26 cellular contexts compared by ENCODE assay signal in genomic region chr7:143494622-143495021, GRCh38. TPM values are rescaled to one million over a fixed set of nuclear protein-coding genes. Genes with fewer than 3 reads are reported as not detected.
A peak's percentile ranks its signal among the peaks of the same experiment; 100 is the strongest.
DNase-seq lines count a peak whose midpoint lies in the region; ATAC-seq, FAIRE-seq and TF ChIP-seq lines count a peak whose summit lies in the region.
"Had no signal": no experiment of that assay in that cellular context is flagged by ENCODE, and none has a peak within 500 bp of the region (broad histone marks: within the 10 kb centered on the region; RNA-seq: fewer than 3 reads in every experiment).

No MANE protein-coding gene starts in this region.

- POLR2A ChIA-PET in Panc1 (lab: Charles Lee), result no interaction called here
- POLR2A ChIA-PET in HepG2 (lab: Yijun Ruan, JAX), result no interaction called here

- intact Hi-C loops in Panc1 (cut with micrococcal nuclease; ENCODE audit: unreplicated experiment), result no loop called here
- intact Hi-C loops in dendritic cell treated with granulocyte-macrophage colony-stimulating factor and Interleukin-4, amounts not matched to agents 40 ng/mL and 50 ng/mL, for 4 days (cut with micrococcal nuclease), result no loop called here
- intact Hi-C loops in HepG2 (cut with micrococcal nuclease; ENCODE audit: unreplicated experiment), result no loop called here

- 0% methylated on average over 1 of the region's 1 CpG for WGBS in HepG2 (ENCODE audit: low lambda C conversion rate)
- WGBS in tibial nerve, 2 donors, result 52 to 62% methylated on average over 1 of the region's 1 CpG

- H3K36me3 Mint-ChIP-seq in dendritic cell treated with granulocyte-macrophage colony-stimulating factor and Interleukin-4, amounts not matched to agents 40 ng/mL and 50 ng/mL, for 4 days (ENCODE audit: low read depth), result no peaks in the 10 kb centered on the region
- H3K36me3 Mint-ChIP-seq in mesothelial cell of epicardium, result peaks cover 2% of the 10 kb centered on the region
- H3K36me3 Mint-ChIP-seq: stimulated activated naive B cell treated with anti-CD40 and anti-IgM and Interleukin-4, amounts not matched to agents 10 μg/mL and 1 μg/mL and 100 μg/mL, for 72 hours had no signal

- no peak overlapping the region for H3K4me2 ChIP-seq in HepG2 (ENCODE audit: low read depth, low read length)

- H3K27me3 Mint-ChIP-seq in dendritic cell treated with granulocyte-macrophage colony-stimulating factor and Interleukin-4, amounts not matched to agents 40 ng/mL and 50 ng/mL, for 4 days, result no peaks in the 10 kb centered on the region
- H3K27me3 Mint-ChIP-seq in mesothelial cell of epicardium (ENCODE audit: low read depth), result no peaks in the 10 kb centered on the region

- peaks cover 57% of the 10 kb centered on the region for H3K4me1 Mint-ChIP-seq in dendritic cell treated with granulocyte-macrophage colony-stimulating factor and Interleukin-4, amounts not matched to agents 40 ng/mL and 50 ng/mL, for 4 days (ENCODE audit: low read depth)
- peaks cover 9% of the 10 kb centered on the region for H3K4me1 Mint-ChIP-seq in mesothelial cell of epicardium

- no peaks in the 10 kb centered on the region for H4K20me1 ChIP-seq in HepG2 (ENCODE audit: insufficient read depth, low read length)

- no peaks in the 10 kb centered on the region for H3K9me3 ChIP-seq in Panc1 (ENCODE audit: control insufficient read depth, insufficient read depth, low read depth, low read length)
- H3K9me3 ChIP-seq in HepG2 (ENCODE audit: low read length), result no peaks in the 10 kb centered on the region
- H3K9me3 ChIP-seq in tibial nerve, result no peaks in the 10 kb centered on the region
- H3K9me3 ChIP-seq: left lung, MG63, prostate gland, testis had no signal

- H3K4me3 ChIP-seq in Panc1 (ENCODE audit: low read depth in 2 of 2, low read length in 2 of 2), result no peak overlapping the region
- H3K4me3 ChIP-seq in HepG2 (replicated peaks in 1 of 3; ENCODE audit: insufficient read depth in 1 of 3, low read depth in 2 of 3, low read length in 3 of 3), result no peak overlapping the region
- H3K4me3 ChIP-seq in tibial nerve, result no peak overlapping the region
- H3K4me3 ChIP-seq: cardiac muscle cell, left lung, MG63, prostate gland, testis had no signal

- H3K9me3 Mint-ChIP-seq in dendritic cell treated with granulocyte-macrophage colony-stimulating factor and Interleukin-4, amounts not matched to agents 40 ng/mL and 50 ng/mL, for 4 days, result peaks cover 8% of the 10 kb centered on the region
- H3K9me3 Mint-ChIP-seq in mesothelial cell of epicardium, result peaks cover 7% of the 10 kb centered on the region
- H3K9me3 Mint-ChIP-seq: CD8-positive, alpha-beta memory T cell; stimulated activated naive B cell treated with anti-CD40 and anti-IgM and Interleukin-4, amounts not matched to agents 10 μg/mL and 1 μg/mL and 100 μg/mL, for 72 hours had no signal

- H3K4me1 ChIP-seq in Panc1 (ENCODE audit: control insufficient read depth, insufficient read depth, low read length) (no peaks in the 10 kb centered on the region), HepG2 (ENCODE audit: insufficient read depth, low read length) (no peaks in the 10 kb centered on the region), tibial nerve (no peaks in the 10 kb centered on the region)
- H3K4me1 ChIP-seq: prostate gland, testis had no signal

- CTCF ChIA-PET in Panc1 (lab: Charles Lee) (no interaction called here), HepG2 (lab: Yijun Ruan, JAX; ENCODE audit: low intra/inter-chr PET ratio, low total read pairs) (no interaction called here)

- DNase-seq in EH (ENCODE audit: low read depth), result peak; percentile 42
- DNase-seq in Panc1 (ENCODE audit: low read depth, low spot score), result no peak
- no peak for DNase-seq in mesothelial cell of epicardium (ENCODE audit: low spot score in 2 of 2, unreplicated experiment in 2 of 2)
- DNase-seq in HepG2 (ENCODE audit: low spot score), result no peak
- no peak for DNase-seq in tibial nerve (ENCODE audit: low spot score in 2 of 2)
- DNase-seq: activated CD8-positive, alpha-beta memory T cell treated with anti-CD3 and anti-CD28 coated beads, Interleukin-2, amount 50 U/mL, for 48 hours; CD8-positive, alpha-beta memory T cell; DMS79 treated with DMSO at 0.1 percent for 48 hours; left lung; MG63; NCI-H1436 treated with DMSO at 0.1 percent for 48 hours; NCI-H82; OCI-M1; SIG-M5; stimulated activated CD4-positive, alpha-beta T cell treated with anti-CD3 and anti-CD28 coated beads, Interleukin-1b, Interleukin-23, amount 100 ng/mL, for 48 hours; stimulated activated naive B cell treated with anti-CD40 and anti-IgM and Interleukin-4, amounts not matched to agents 10 μg/mL and 1 μg/mL and 100 μg/mL, for 72 hours; testis had no signal

- no peaks in the 10 kb centered on the region for H3K79me2 ChIP-seq in HepG2 (ENCODE audit: insufficient read depth, low read length)

- H3K27ac ChIP-seq in Panc1 (ENCODE audit: low read length), result no peak overlapping the region
- H3K27ac ChIP-seq in HepG2 (ENCODE audit: extremely low read length, insufficient read depth, low read length), result no peak overlapping the region
- H3K27ac ChIP-seq in tibial nerve, result no peak overlapping the region
- H3K27ac ChIP-seq: cardiac muscle cell, HL-60, left lung, prostate gland, testis had no signal

- in situ Hi-C loops in Panc1 (cut with HindIII; ENCODE audit: low pct_unique_long_range_greater_than_20kb, low sequenced_read_pairs) (no loop called here), HepG2 (cut with HindIII; ENCODE audit: extremely low pct_ligation_motif_present, low pct_unique_long_range_greater_than_20kb) (no loop called here)

- H3K27ac Mint-ChIP-seq in dendritic cell treated with granulocyte-macrophage colony-stimulating factor and Interleukin-4, amounts not matched to agents 40 ng/mL and 50 ng/mL, for 4 days, result peak overlapping the region; percentile 18
- no peak overlapping the region for H3K27ac Mint-ChIP-seq in mesothelial cell of epicardium
- H3K27ac Mint-ChIP-seq: stimulated activated naive B cell treated with anti-CD40 and anti-IgM and Interleukin-4, amounts not matched to agents 10 μg/mL and 1 μg/mL and 100 μg/mL, for 72 hours had no signal

- H3K27me3 ChIP-seq in Panc1 (ENCODE audit: control insufficient read depth, insufficient read depth, low read length) (no peaks in the 10 kb centered on the region), HepG2 (ENCODE audit: control insufficient read depth in 1 of 2, insufficient read depth in 2 of 2, low read length in 2 of 2) (no peaks in the 10 kb centered on the region), tibial nerve (no peaks in the 10 kb centered on the region)
- H3K27me3 ChIP-seq: cardiac muscle cell, left lung, MG63, testis had no signal

- TF ChIP-seq EP300 in HepG2 (IDR thresholded peaks at IDR 0.05; ENCODE audit: low read depth in 2 of 2, low read length in 2 of 2), result no peak
- no peak for TF ChIP-seq EP300 in HepG2 (CRISPR knock-in tag; IDR thresholded peaks at IDR 0.05; ENCODE audit: borderline replicate concordance)
- no peak for TF ChIP-seq EP300 in tibial nerve (IDR thresholded peaks at IDR 0.05)

- TF ChIP-seq CTCF in Panc1 (IDR thresholded peaks at IDR 0.05), result 0 out of 2 replicates have a peak, but pooled peaks have one; percentile 3
- TF ChIP-seq CTCF in mesothelial cell of epicardium (IDR thresholded peaks at IDR 0.05; ENCODE audit: unreplicated experiment), result peak; percentile 54
- no peak for TF ChIP-seq CTCF in HepG2 (CRISPR knock-in tag; IDR thresholded peaks at IDR 0.05)
- peak in 1 of 5 experiments; percentile 9 for TF ChIP-seq CTCF in tibial nerve (IDR thresholded peaks at IDR 0.05)

- H3K36me3 ChIP-seq in Panc1 (ENCODE audit: control insufficient read depth, insufficient read depth, low read length) (no peaks in the 10 kb centered on the region), HepG2 (replicated peaks in 1 of 2; ENCODE audit: control insufficient read depth in 1 of 2, insufficient read depth in 2 of 2, low read length in 2 of 2) (no peaks in the 10 kb centered on the region), tibial nerve (no peaks in the 10 kb centered on the region)
- H3K36me3 ChIP-seq: cardiac muscle cell, left lung, MG63, prostate gland had no signal

- no TSS peak for BruUV-seq in Panc1 (replicated peaks; lab: Mats Ljungman, UMichigan)
- no TSS peak for BruUV-seq in HepG2 (replicated peaks; lab: Mats Ljungman, UMichigan)

- H3K9ac ChIP-seq in HepG2 (ENCODE audit: insufficient read depth, low read depth, low read length), result no peak overlapping the region

- no peak overlapping the region for H2AFZ ChIP-seq in HepG2 (ENCODE audit: low read length)

- TF ChIP-seq POLR2A in HepG2 (IDR thresholded peaks at IDR 0.05; ENCODE audit: insufficient read depth in 1 of 2, low read depth in 2 of 2, low read length in 2 of 2), result no peak
- no peak for TF ChIP-seq POLR2A in tibial nerve (IDR thresholded peaks at IDR 0.05)

- no peak for FAIRE-seq in HepG2 (lab: Jason Lieb, UNC)

- ATAC-seq in Panc1 (no peak), GM21723 (IDR thresholded peaks at IDR 0.05; ENCODE audit: unreplicated experiment) (no peak), HG02840 (IDR thresholded peaks at IDR 0.05; ENCODE audit: low FRiP score, unreplicated experiment) (no peak), HepG2 (no peak)
- ATAC-seq: left lung; stimulated activated naive B cell treated with anti-CD40 and anti-IgM and Interleukin-4, amounts not matched to agents 10 μg/mL and 1 μg/mL and 100 μg/mL, for 72 hours had no signal

- TF ChIP-seq RAD21 in HepG2 (CRISPR knock-in tag; IDR thresholded peaks at IDR 0.05), result no peak

- H3K4me3 Mint-ChIP-seq in dendritic cell treated with granulocyte-macrophage colony-stimulating factor and Interleukin-4, amounts not matched to agents 40 ng/mL and 50 ng/mL, for 4 days, result no peak overlapping the region
- no peak overlapping the region for H3K4me3 Mint-ChIP-seq in mesothelial cell of epicardium
- H3K4me3 Mint-ChIP-seq: CD8-positive, alpha-beta memory T cell; stimulated activated naive B cell treated with anti-CD40 and anti-IgM and Interleukin-4, amounts not matched to agents 10 μg/mL and 1 μg/mL and 100 μg/mL, for 72 hours had no signal

RNA-seq across cellular contexts. Expression of gene TAS2R41, which starts 16.9 kb away (rescaled TPM):
- total RNA-seq in Panc1 (2021; ENCODE audit: unreplicated experiment) (not detected), mesothelial cell of epicardium (not detected in 3 replicates), HepG2 (2016; rRNA removed; fragmentation: Illumina TruSeq; extraction: Trizol) (not detected in 2 replicates), tibial nerve (not detected)
- not detected for polyA plus RNA-seq in Panc1 (2012; ENCODE audit: insufficient read length)
- total RNA-seq in HepG2 (2016; cell fraction: cytosol; rRNA removed; fragmentation: Illumina TruSeq; extraction: Trizol; ENCODE audit: low read depth), result not detected in 2 replicates
- not detected in 2 replicates for total RNA-seq in HepG2 (2016; cell fraction: insoluble cytoplasmic fraction; rRNA removed; fragmentation: Illumina TruSeq; extraction: Trizol)
- not detected in 2 replicates for total RNA-seq in HepG2 (2016; cell fraction: membrane; rRNA removed; fragmentation: Illumina TruSeq; extraction: Trizol)
- total RNA-seq in HepG2 (2016; cell fraction: nucleus; rRNA removed; fragmentation: Illumina TruSeq; extraction: Trizol), result not detected in 2 replicates
- not detected in 2 replicates for polyA plus RNA-seq in HepG2 (2011; rRNA removed)
- not detected in 2 replicates for polyA plus RNA-seq in HepG2 (2011; cell fraction: cytosol; rRNA removed)
- polyA plus RNA-seq in HepG2 (2011; cell fraction: nucleus; rRNA removed), result not detected in 2 replicates
- not detected in 2 replicates for polyA plus RNA-seq in HepG2 (2012)
- not detected in 2 replicates for polyA plus RNA-seq in HepG2 (2016; cell fraction: cytosol; fragmentation: Illumina TruSeq; extraction: Trizol; ENCODE audit: low read depth)
- not detected in 2 replicates for polyA plus RNA-seq in HepG2 (2016; cell fraction: insoluble cytoplasmic fraction; fragmentation: Illumina TruSeq; extraction: Trizol; ENCODE audit: low read depth)
- polyA plus RNA-seq in HepG2 (2016; cell fraction: membrane; fragmentation: Illumina TruSeq; extraction: Trizol; ENCODE audit: low read depth), result not detected in 2 replicates
- not detected in 2 replicates for polyA plus RNA-seq in HepG2 (2016; cell fraction: nucleus; fragmentation: Illumina TruSeq; extraction: Trizol; ENCODE audit: insufficient read depth, low read depth)
- polyA minus RNA-seq in HepG2 (2011; rRNA and poly(A)+ RNA removed; ENCODE audit: low replicate concordance), result not detected in 2 replicates
- not detected in 2 replicates for polyA minus RNA-seq in HepG2 (2011; cell fraction: cytosol; rRNA and poly(A)+ RNA removed)
- polyA minus RNA-seq in HepG2 (2011; cell fraction: nucleus; rRNA and poly(A)+ RNA removed), result not detected in 2 replicates
- total RNA-seq: cardiac muscle cell; CD8-positive, alpha-beta memory T cell; left lung; T-helper 1 cell treated with Interleukin-12 subunit alpha and Interleukin-12 subunit beta and Interleukin-4 antibody, amounts not matched to agents 30 ng/mL and 1 ng/mL, for 36 hours had no signal
- polyA plus RNA-seq: cardiac muscle cell; CD8-positive, alpha-beta memory T cell; esophagus; neural cell had no signal

RNA-seq across cellular contexts. Expression of gene TAS2R60, which starts 51.4 kb away (rescaled TPM):
- total RNA-seq in Panc1 (2021; ENCODE audit: unreplicated experiment), result not detected
- not detected for polyA plus RNA-seq in Panc1 (2012; ENCODE audit: insufficient read length)
- total RNA-seq in mesothelial cell of epicardium, result not detected in 3 replicates
- not detected in 2 replicates for total RNA-seq in HepG2 (2016; rRNA removed; fragmentation: Illumina TruSeq; extraction: Trizol)
- not detected in 2 replicates for total RNA-seq in HepG2 (2016; cell fraction: cytosol; rRNA removed; fragmentation: Illumina TruSeq; extraction: Trizol; ENCODE audit: low read depth)
- not detected in 2 replicates for total RNA-seq in HepG2 (2016; cell fraction: insoluble cytoplasmic fraction; rRNA removed; fragmentation: Illumina TruSeq; extraction: Trizol)
- total RNA-seq in HepG2 (2016; cell fraction: membrane; rRNA removed; fragmentation: Illumina TruSeq; extraction: Trizol), result not detected in 2 replicates
- not detected in 2 replicates for total RNA-seq in HepG2 (2016; cell fraction: nucleus; rRNA removed; fragmentation: Illumina TruSeq; extraction: Trizol)
- polyA plus RNA-seq in HepG2 (2011; rRNA removed), result not detected in 2 replicates
- not detected in 2 replicates for polyA plus RNA-seq in HepG2 (2011; cell fraction: cytosol; rRNA removed)
- not detected in 2 replicates for polyA plus RNA-seq in HepG2 (2011; cell fraction: nucleus; rRNA removed)
- not detected in 2 replicates for polyA plus RNA-seq in HepG2 (2012)
- not detected in 2 replicates for polyA plus RNA-seq in HepG2 (2016; cell fraction: cytosol; fragmentation: Illumina TruSeq; extraction: Trizol; ENCODE audit: low read depth)
- not detected in 2 replicates for polyA plus RNA-seq in HepG2 (2016; cell fraction: insoluble cytoplasmic fraction; fragmentation: Illumina TruSeq; extraction: Trizol; ENCODE audit: low read depth)
- polyA plus RNA-seq in HepG2 (2016; cell fraction: membrane; fragmentation: Illumina TruSeq; extraction: Trizol; ENCODE audit: low read depth), result not detected in 2 replicates
- not detected in 2 replicates for polyA plus RNA-seq in HepG2 (2016; cell fraction: nucleus; fragmentation: Illumina TruSeq; extraction: Trizol; ENCODE audit: insufficient read depth, low read depth)
- polyA minus RNA-seq in HepG2 (2011; rRNA and poly(A)+ RNA removed; ENCODE audit: low replicate concordance), result not detected in 2 replicates
- polyA minus RNA-seq in HepG2 (2011; cell fraction: cytosol; rRNA and poly(A)+ RNA removed), result not detected in 2 replicates
- not detected in 2 replicates for polyA minus RNA-seq in HepG2 (2011; cell fraction: nucleus; rRNA and poly(A)+ RNA removed)
- not detected for total RNA-seq in tibial nerve
- total RNA-seq: cardiac muscle cell; CD8-positive, alpha-beta memory T cell; left lung; prostate gland; T-helper 1 cell treated with Interleukin-12 subunit alpha and Interleukin-12 subunit beta and Interleukin-4 antibody, amounts not matched to agents 30 ng/mL and 1 ng/mL, for 36 hours; testis had no signal
- polyA plus RNA-seq: cardiac muscle cell; CD8-positive, alpha-beta memory T cell; esophagus; neural cell had no signal
